In the genomic region with DNA sequence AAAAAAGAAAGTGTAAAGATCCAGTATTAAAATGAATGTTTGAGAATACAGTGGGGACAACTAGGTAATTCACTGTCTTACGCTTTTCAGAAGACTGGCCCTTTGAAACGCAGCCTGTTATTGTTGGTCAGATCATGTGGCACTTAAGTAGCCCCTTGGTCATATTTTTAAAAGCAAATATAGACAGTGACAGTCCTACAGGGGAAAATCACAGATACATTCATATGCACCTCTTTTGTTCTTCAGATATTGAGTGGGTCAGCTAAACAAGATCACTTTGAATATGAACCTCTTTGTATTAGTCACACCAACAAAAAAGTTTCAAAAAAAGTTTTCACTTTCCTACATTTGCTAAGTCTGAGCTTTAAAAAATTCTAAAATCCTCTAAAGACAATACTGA, we compare ENCODE assay signal across 30 cellular contexts. TPM values are rescaled to one million over a fixed set of nuclear protein-coding genes. Genes with fewer than 3 reads are reported as not detected.
DNase-seq lines count a peak whose midpoint lies in the region; ATAC-seq and TF ChIP-seq lines count a peak whose summit lies in the region.
"Had no signal": no experiment of that assay in that cellular context is flagged by ENCODE, and none has a peak within 500 bp of the region (broad histone marks: within the 10 kb centered on the region; RNA-seq: fewer than 3 reads in every experiment).

No MANE protein-coding gene starts in this region.

- no peak for DNase-seq in activated T-cell treated with anti-CD3 and anti-CD28 coated beads, Interleukin-2, amount 50 U/mL, for 24 hours
- no peak for DNase-seq in activated T-cell treated with anti-CD3 and anti-CD28 coated beads, Interleukin-2, amount 50 U/mL, for 4 hours
- DNase-seq in stimulated activated effector memory CD8-positive, alpha-beta T cell treated with anti-CD3 and anti-CD28 coated beads, Interleukin-12 subunit alpha, Interleukin-12 subunit beta, amount 100 ng/mL, for 72 hours (ENCODE audit: low spot score in 2 of 2) = no peak
- no peak for DNase-seq in smooth muscle cell (lab: John Stamatoyannopoulos, UW; ENCODE audit: unreplicated experiment)
- DNase-seq: activated CD4-positive, alpha-beta T cell treated with anti-CD3 and anti-CD28 coated beads for 4 hours; activated T-cell treated with anti-CD3 and anti-CD28 coated beads for 4 hours; EL; glutamatergic neuron; Kasumi-1; NCI-H1092; NCI-H1930; NCI-H2227 treated with DMSO at 0.1 percent for 48 hours; NCI-H82; nucleus accumbens; PC-3; SHP77; spleen; stimulated activated CD4-positive, alpha-beta T cell treated with anti-CD3 and anti-CD28 coated beads, Interleukin-4, amount 100 ng/mL, for 4 hours had no signal

- H3K4me3 Mint-ChIP-seq in activated T-cell treated with anti-CD3 and anti-CD28 coated beads, Interleukin-2, amount 50 U/mL, for 24 hours = peak overlapping the region; percentile 32
- H3K4me3 Mint-ChIP-seq in activated T-cell treated with anti-CD3 and anti-CD28 coated beads, Interleukin-2, amount 50 U/mL, for 4 hours = no peak overlapping the region
- H3K4me3 Mint-ChIP-seq in stimulated activated effector memory CD8-positive, alpha-beta T cell treated with anti-CD3 and anti-CD28 coated beads, Interleukin-12 subunit alpha, Interleukin-12 subunit beta, amount 100 ng/mL, for 72 hours = peak overlapping the region; percentile 10
- H3K4me3 Mint-ChIP-seq: memory B cell had no signal

- no peak overlapping the region for H3K4me2 ChIP-seq in smooth muscle cell
- H3K4me2 ChIP-seq: BLaER1 had no signal

- no peaks in the 10 kb centered on the region for H3K9me3 ChIP-seq in smooth muscle cell (replicated peaks; ENCODE audit: low read depth)

- 97% methylated on average over 2 of the region's 2 CpGs for WGBS in smooth muscle cell (ENCODE audit: low lambda C conversion rate)

- no peaks in the 10 kb centered on the region for H3F3A ChIP-seq in smooth muscle cell (ENCODE audit: low read depth)

- ATAC-seq in activated T-cell treated with anti-CD3 and anti-CD28 coated beads, Interleukin-2, amount 50 U/mL, for 4 hours = no peak
- ATAC-seq in GM21360 (IDR thresholded peaks at IDR 0.05; ENCODE audit: unreplicated experiment) (peak; percentile 54), HG03378 (IDR thresholded peaks at IDR 0.05; ENCODE audit: unreplicated experiment) (peak; percentile 38), GM18498 (IDR thresholded peaks at IDR 0.05; ENCODE audit: unreplicated experiment) (no peak), GM21390 (IDR thresholded peaks at IDR 0.05; ENCODE audit: unreplicated experiment) (no peak)
- ATAC-seq in stimulated activated effector memory CD8-positive, alpha-beta T cell treated with anti-CD3 and anti-CD28 coated beads, Interleukin-12 subunit alpha, Interleukin-12 subunit beta, amount 100 ng/mL, for 72 hours = peak; percentile 65
- ATAC-seq: HCT116, PC-3 had no signal

- H3K4me1 ChIP-seq in smooth muscle cell (ENCODE audit: low read depth) = peaks cover 21% of the 10 kb centered on the region

- peaks cover 93% of the 10 kb centered on the region for H3K4me1 Mint-ChIP-seq in activated T-cell treated with anti-CD3 and anti-CD28 coated beads, Interleukin-2, amount 50 U/mL, for 24 hours (ENCODE audit: low read depth)
- H3K4me1 Mint-ChIP-seq in activated T-cell treated with anti-CD3 and anti-CD28 coated beads, Interleukin-2, amount 50 U/mL, for 4 hours (ENCODE audit: low read depth) = peaks cover 84% of the 10 kb centered on the region
- peaks cover 71% of the 10 kb centered on the region for H3K4me1 Mint-ChIP-seq in stimulated activated effector memory CD8-positive, alpha-beta T cell treated with anti-CD3 and anti-CD28 coated beads, Interleukin-12 subunit alpha, Interleukin-12 subunit beta, amount 100 ng/mL, for 72 hours

- H3K4me3 ChIP-seq in smooth muscle cell = no peak overlapping the region
- H3K4me3 ChIP-seq: BLaER1, coronary artery, spleen had no signal

- no peaks in the 10 kb centered on the region for H3K27me3 Mint-ChIP-seq in activated T-cell treated with anti-CD3 and anti-CD28 coated beads, Interleukin-2, amount 50 U/mL, for 24 hours
- H3K27me3 Mint-ChIP-seq in activated T-cell treated with anti-CD3 and anti-CD28 coated beads, Interleukin-2, amount 50 U/mL, for 4 hours (ENCODE audit: low read depth) = no peaks in the 10 kb centered on the region
- H3K27me3 Mint-ChIP-seq: memory B cell had no signal

- H3K27ac ChIP-seq in smooth muscle cell (ENCODE audit: low read depth) = no peak overlapping the region
- H3K27ac ChIP-seq: BLaER1, coronary artery, spleen had no signal

- peak overlapping the region; percentile 89 for H3K27ac Mint-ChIP-seq in activated T-cell treated with anti-CD3 and anti-CD28 coated beads, Interleukin-2, amount 50 U/mL, for 24 hours
- H3K27ac Mint-ChIP-seq in stimulated activated effector memory CD8-positive, alpha-beta T cell treated with anti-CD3 and anti-CD28 coated beads, Interleukin-12 subunit alpha, Interleukin-12 subunit beta, amount 100 ng/mL, for 72 hours = peak overlapping the region; percentile 90

- TF ChIP-seq CTCF in smooth muscle cell (IDR thresholded peaks at IDR 0.05; ENCODE audit: borderline replicate concordance, insufficient read depth, poor library complexity, severe bottlenecking) = no peak

- no peaks in the 10 kb centered on the region for H4K20me1 ChIP-seq in smooth muscle cell (ENCODE audit: low read depth)
- H4K20me1 ChIP-seq: BLaER1 had no signal

- H3K36me3 ChIP-seq in smooth muscle cell (ENCODE audit: low read depth) = no peaks in the 10 kb centered on the region
- H3K36me3 ChIP-seq: BLaER1 had no signal

- no peaks in the 10 kb centered on the region for H3K9me3 Mint-ChIP-seq in activated T-cell treated with anti-CD3 and anti-CD28 coated beads, Interleukin-2, amount 50 U/mL, for 24 hours
- H3K9me3 Mint-ChIP-seq in activated T-cell treated with anti-CD3 and anti-CD28 coated beads, Interleukin-2, amount 50 U/mL, for 4 hours = no peaks in the 10 kb centered on the region
- H3K9me3 Mint-ChIP-seq in stimulated activated effector memory CD8-positive, alpha-beta T cell treated with anti-CD3 and anti-CD28 coated beads, Interleukin-12 subunit alpha, Interleukin-12 subunit beta, amount 100 ng/mL, for 72 hours = peaks cover 2% of the 10 kb centered on the region
- H3K9me3 Mint-ChIP-seq: memory B cell had no signal

- no peak overlapping the region for H3K9ac ChIP-seq in smooth muscle cell (ENCODE audit: low read depth)
- H3K9ac ChIP-seq: BLaER1 had no signal

- H3K36me3 Mint-ChIP-seq in activated T-cell treated with anti-CD3 and anti-CD28 coated beads, Interleukin-2, amount 50 U/mL, for 24 hours (ENCODE audit: low read depth) = peaks cover 24% of the 10 kb centered on the region
- H3K36me3 Mint-ChIP-seq in activated T-cell treated with anti-CD3 and anti-CD28 coated beads, Interleukin-2, amount 50 U/mL, for 4 hours (ENCODE audit: insufficient read depth) = peaks cover 12% of the 10 kb centered on the region
- H3K36me3 Mint-ChIP-seq in stimulated activated effector memory CD8-positive, alpha-beta T cell treated with anti-CD3 and anti-CD28 coated beads, Interleukin-12 subunit alpha, Interleukin-12 subunit beta, amount 100 ng/mL, for 72 hours = peaks cover 17% of the 10 kb centered on the region

- no peaks in the 10 kb centered on the region for H3K79me2 ChIP-seq in smooth muscle cell (ENCODE audit: low read depth)

- no peak overlapping the region for H2AFZ ChIP-seq in smooth muscle cell (ENCODE audit: low read depth)

- H3K27me3 ChIP-seq in smooth muscle cell (ENCODE audit: low read depth) = no peaks in the 10 kb centered on the region
- H3K27me3 ChIP-seq: BLaER1, spleen had no signal

RNA-seq across cellular contexts. Expression of gene TIGIT, which starts 36.0 kb away (rescaled TPM):
- total RNA-seq in activated T-cell treated with anti-CD3 and anti-CD28 coated beads, Interleukin-2, amount 50 U/mL, for 4 hours = 10 to 100 TPM; 16.7 to 22.6 (median 20.9) TPM
- not detected in 2 replicates for total RNA-seq in smooth muscle cell
- not detected in 2 replicates for polyA plus RNA-seq in smooth muscle cell
- total RNA-seq: A673, fibroblast of lung, myocyte, PC-3, renal cortical epithelial cell had no signal
- polyA plus RNA-seq: fibroblast of lung had no signal

Comparison
In these comparisons a context has a peak if more than half of its experiments do, and no peak if none do; other contexts are left out.
1. ATAC-seq: peak in GM21360 (single experiment), HG03378 (single experiment) and stimulated activated effector memory CD8-positive, alpha-beta T cell treated with anti-CD3 and anti-CD28 coated beads, Interleukin-12 subunit alpha, Interleukin-12 subunit beta, amount 100 ng/mL, for 72 hours (single experiment); none in activated T-cell treated with anti-CD3 and anti-CD28 coated beads, Interleukin-2, amount 50 U/mL, for 4 hours (0 of 2), GM18498 (single experiment) and GM21390 (single experiment).
2. RNA of gene TIGIT, which starts 36.0 kb away (total RNA-seq): 16.7 to 22.6 TPM in activated T-cell treated with anti-CD3 and anti-CD28 coated beads, Interleukin-2, amount 50 U/mL, for 4 hours; not detected in smooth muscle cell; every median in the first group is over 10 times any median in the second.